Comparison of ENCODE assay signal across 2 cellular contexts in genomic region chr4:123580981-123581664, GRCh38.
TF ChIP-seq lines count a peak whose summit lies in the region.

No MANE protein-coding gene starts in this region.

TF ChIP-seq in HCT116, 20 proteins besides CTCF, POLR2A, EP300 and RAD21:
- TF ChIP-seq ZFX (IDR thresholded peaks at IDR 0.05) = no peak
TF ChIP-seq in HCT116: peak in this region for 0.

TF ChIP-seq in H1, 55 proteins besides CTCF, POLR2A, EP300 and RAD21:
- TF ChIP-seq POU5F1 (IDR thresholded peaks at IDR 0.05; ENCODE audit: low read depth, low read length) = no peak
- no peak for TF ChIP-seq BCL11A (IDR thresholded peaks at IDR 0.05; ENCODE audit: low read depth in 2 of 2, low read length in 2 of 2)
- TF ChIP-seq CBX5 (IDR thresholded peaks at IDR 0.05; ENCODE audit: low read depth, low read length) = no peak
- TF ChIP-seq PHF8 (conservative IDR thresholded peaks at IDR 0.05; ENCODE audit: low read depth, low read length) = no peak
- TF ChIP-seq, protein P1, sequence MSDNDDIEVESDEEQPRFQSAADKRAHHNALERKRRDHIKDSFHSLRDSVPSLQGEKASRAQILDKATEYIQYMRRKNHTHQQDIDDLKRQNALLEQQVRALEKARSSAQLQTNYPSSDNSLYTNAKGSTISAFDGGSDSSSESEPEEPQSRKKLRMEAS (IDR thresholded peaks at IDR 0.05) = no peak
- no peak for TF ChIP-seq SIN3A (conservative IDR thresholded peaks at IDR 0.05 in 1 of 2, IDR thresholded peaks at IDR 0.05 in 1 of 2; ENCODE audit: low read depth in 1 of 2, low read length in 2 of 2)
- no peak for TF ChIP-seq KDM1A (IDR thresholded peaks at IDR 0.05; ENCODE audit: borderline replicate concordance, low read length)
- TF ChIP-seq TBP (IDR thresholded peaks at IDR 0.05; ENCODE audit: low read depth, low read length) = no peak
- TF ChIP-seq FOSL1 (IDR thresholded peaks at IDR 0.05; ENCODE audit: insufficient read depth, low read depth, low read length) = no peak
- TF ChIP-seq CHD2 (IDR thresholded peaks at IDR 0.05; ENCODE audit: low read length) = no peak
- TF ChIP-seq TAF1 (IDR thresholded peaks at IDR 0.05; ENCODE audit: low read depth, low read length) = no peak
- TF ChIP-seq CHD1 (IDR thresholded peaks at IDR 0.05; ENCODE audit: low read depth, low read length) = no peak
- TF ChIP-seq TCF12 (IDR thresholded peaks at IDR 0.05; ENCODE audit: low read depth, low read length) = no peak
- no peak for TF ChIP-seq SRF (IDR thresholded peaks at IDR 0.05; ENCODE audit: low read depth, low read length)
- TF ChIP-seq BACH1 (IDR thresholded peaks at IDR 0.05; ENCODE audit: low read length) = no peak
- no peak for TF ChIP-seq KDM5A (IDR thresholded peaks at IDR 0.05; ENCODE audit: low read length)
- no peak for TF ChIP-seq RXRA (IDR thresholded peaks at IDR 0.05; ENCODE audit: insufficient read depth, low read depth, low read length)
- TF ChIP-seq, protein P2, sequence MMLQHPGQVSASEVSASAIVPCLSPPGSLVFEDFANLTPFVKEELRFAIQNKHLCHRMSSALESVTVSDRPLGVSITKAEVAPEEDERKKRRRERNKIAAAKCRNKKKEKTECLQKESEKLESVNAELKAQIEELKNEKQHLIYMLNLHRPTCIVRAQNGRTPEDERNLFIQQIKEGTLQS (IDR thresholded peaks at IDR 0.05; ENCODE audit: insufficient read depth, low read depth, low read length) = no peak
